Comparison of ENCODE assay signal across 15 cellular contexts in genomic region chr11:65373839-65374580, GRCh38. TPM values are rescaled to one million over a fixed set of nuclear protein-coding genes. Genes with fewer than 3 reads are reported as not detected.
A peak's percentile ranks its signal among the peaks of the same experiment; 100 is the strongest.
DNase-seq lines count a peak whose midpoint lies in the region; ATAC-seq and TF ChIP-seq lines count a peak whose summit lies in the region.
"Had no signal": no experiment of that assay in that cellular context is flagged by ENCODE, and none has a peak within 500 bp of the region (broad histone marks: within the 10 kb centered on the region; RNA-seq: fewer than 3 reads in every experiment).

No MANE protein-coding gene starts in this region.

- in situ Hi-C loops in gastrocnemius medialis (cut with MboI; ENCODE audit: low sequenced_read_pairs in 4 of 4) = loop anchor here in 1 of 4 donors (5.0 kb wide), 1 partner anchor 138 kb away; no protein-coding TSS in a partner anchor

- peak overlapping the region; percentile 100; the same call in 1 of the 2 replicates for H3K27ac ChIP-seq in RWPE1
- no peak overlapping the region for H3K27ac ChIP-seq in endodermal cell (ENCODE audit: low read depth, low read length)
- H3K27ac ChIP-seq in gastrocnemius medialis = peak overlapping the region; percentile 88 to 94 (median 91)
- H3K27ac ChIP-seq in upper lobe of left lung = no peak overlapping the region
- H3K27ac ChIP-seq: C4-2B, PC-9 had no signal

- TF ChIP-seq CTCF in RWPE1 (conservative IDR thresholded peaks at IDR 0.05; ENCODE audit: low read depth) (no peak), endodermal cell (conservative IDR thresholded peaks at IDR 0.05) (no peak), gastrocnemius medialis (IDR thresholded peaks at IDR 0.05 in 4 of 5, conservative IDR thresholded peaks at IDR 0.05 in 1 of 5) (no peak), upper lobe of left lung (IDR thresholded peaks at IDR 0.05) (no peak)

- ATAC-seq in gastrocnemius medialis (peak; percentile 22 to 23), GM21619 (IDR thresholded peaks at IDR 0.05; ENCODE audit: unreplicated experiment) (no peak), upper lobe of left lung (ENCODE audit: low FRiP score in 2 of 2) (no peak)
- ATAC-seq: Right ventricle myocardium inferior had no signal

- H3K4me3 ChIP-seq in endodermal cell (ENCODE audit: low read length) = no peak overlapping the region
- no peak overlapping the region for H3K4me3 ChIP-seq in gastrocnemius medialis
- H3K4me3 ChIP-seq in upper lobe of left lung = no peak overlapping the region
- H3K4me3 ChIP-seq: PC-9 had no signal

- H3K4me1 ChIP-seq in endodermal cell (ENCODE audit: control insufficient read depth, insufficient read depth, low read length) (peaks cover 4% of the 10 kb centered on the region), gastrocnemius medialis (peaks cover 48 to 51% of the 10 kb centered on the region in 2 donors), upper lobe of left lung (peaks cover 4 to 32% (median 10%) of the 10 kb centered on the region in 4 donors)

- TF ChIP-seq EP300 in upper lobe of left lung (IDR thresholded peaks at IDR 0.05) = no peak

- peak overlapping the region; percentile 17 for H3K27ac Mint-ChIP-seq in activated naive CD4-positive, alpha-beta T cell treated with anti-CD3 and anti-CD28 coated beads, Interleukin-2, amount 50 U/mL, for 24 hours
- no peak overlapping the region for H3K27ac Mint-ChIP-seq in endodermal cell

- 92 to 93% methylated on average over 10 to 14 of the region's 14 CpGs for WGBS in endodermal cell (ENCODE audit: insufficient coverage in 1 of 2, insufficient read length in 1 of 2), 2 experiments
- 87 to 88% methylated on average over 13 to 14 of the region's 14 CpGs for WGBS in upper lobe of left lung, 2 donors

- intact Hi-C loops in gastrocnemius medialis (cut with DNase I; ENCODE audit: low total_unique reads) = no loop called here

- CTCF ChIA-PET in RWPE1 (lab: Yijun Ruan, JAX) = interaction anchor here (0.6 kb wide), 1 partner anchor 17 kb away, joined by 3 read pairs; no protein-coding TSS in a partner anchor

- H3K36me3 Mint-ChIP-seq in activated naive CD4-positive, alpha-beta T cell treated with anti-CD3 and anti-CD28 coated beads, Interleukin-2, amount 50 U/mL, for 24 hours = no peaks in the 10 kb centered on the region
- no peaks in the 10 kb centered on the region for H3K36me3 Mint-ChIP-seq in endodermal cell (ENCODE audit: low read depth)

- POLR2A ChIA-PET in RWPE1 (lab: Yijun Ruan, JAX; ENCODE audit: low non-redundant PET) = no interaction called here

- H3K9me3 ChIP-seq in endodermal cell (ENCODE audit: control insufficient read depth, low read length) (no peaks in the 10 kb centered on the region), gastrocnemius medialis (no peaks in the 10 kb centered on the region), upper lobe of left lung (no peaks in the 10 kb centered on the region)

- no peak overlapping the region for H3K9ac ChIP-seq in endodermal cell (ENCODE audit: extremely low read depth, low read length, poor library complexity, severe bottlenecking)

- H3K27me3 ChIP-seq in endodermal cell (ENCODE audit: control insufficient read depth, insufficient read depth, low read length, poor library complexity, severe bottlenecking) (no peaks in the 10 kb centered on the region), gastrocnemius medialis (no peaks in the 10 kb centered on the region), upper lobe of left lung (no peaks in the 10 kb centered on the region)

- no peaks in the 10 kb centered on the region for H3K9me3 Mint-ChIP-seq in activated naive CD4-positive, alpha-beta T cell treated with anti-CD3 and anti-CD28 coated beads, Interleukin-2, amount 50 U/mL, for 24 hours
- no peaks in the 10 kb centered on the region for H3K9me3 Mint-ChIP-seq in endodermal cell

- no peak for DNase-seq in activated naive CD4-positive, alpha-beta T cell (lab: John Stamatoyannopoulos, UW)
- no peak for DNase-seq in RWPE1 (ENCODE audit: low spot score)
- DNase-seq in endodermal cell = peak; percentile 39
- peak in 1 of 2 donors; percentile 67 for DNase-seq in gastrocnemius medialis
- no peak for DNase-seq in activated CD4-positive, alpha-beta T cell treated with anti-CD3 and anti-CD28 coated beads, Interleukin-2, amount 50 U/mL, for 4 hours
- no peak for DNase-seq in upper lobe of left lung
- DNase-seq: H7, NCI-H187 treated with DMSO at 0.1 percent for 48 hours, NCI-H446, NCI-H774, PC-9 had no signal

- no peaks in the 10 kb centered on the region for H3K4me1 Mint-ChIP-seq in activated naive CD4-positive, alpha-beta T cell treated with anti-CD3 and anti-CD28 coated beads, Interleukin-2, amount 50 U/mL, for 24 hours
- H3K4me1 Mint-ChIP-seq in endodermal cell = peaks cover 6% of the 10 kb centered on the region

- H3K36me3 ChIP-seq in endodermal cell (ENCODE audit: control insufficient read depth, insufficient read depth, low read length) = no peaks in the 10 kb centered on the region
- H3K36me3 ChIP-seq in gastrocnemius medialis = no peaks in the 10 kb centered on the region
- H3K36me3 ChIP-seq in upper lobe of left lung = no peaks in the 10 kb centered on the region

- TF ChIP-seq POLR2A in gastrocnemius medialis (IDR thresholded peaks at IDR 0.05) (no peak), upper lobe of left lung (IDR thresholded peaks at IDR 0.05) (no peak)

- no peak overlapping the region for H3K4me3 Mint-ChIP-seq in activated naive CD4-positive, alpha-beta T cell treated with anti-CD3 and anti-CD28 coated beads, Interleukin-2, amount 50 U/mL, for 24 hours
- no peak overlapping the region for H3K4me3 Mint-ChIP-seq in endodermal cell

- H3K27me3 Mint-ChIP-seq in activated naive CD4-positive, alpha-beta T cell treated with anti-CD3 and anti-CD28 coated beads, Interleukin-2, amount 50 U/mL, for 24 hours = no peaks in the 10 kb centered on the region
- no peaks in the 10 kb centered on the region for H3K27me3 Mint-ChIP-seq in endodermal cell (ENCODE audit: insufficient read depth)

RNA-seq across cellular contexts. Expression of gene SLC25A45, which starts 8.4 kb away (rescaled TPM):
- total RNA-seq in endodermal cell (1 to 10 TPM; 3.0 to 6.3 TPM), gastrocnemius medialis (10 to 100 TPM in 1 of 4 donors, 1 to 10 TPM in 3; 2.6 to 12.4 (median 5.6) TPM), upper lobe of left lung (10 to 100 TPM in 4 of 6 donors, 1 to 10 TPM in 2; 5.5 to 40.8 (median 19.4) TPM)
- 0.71 TPM for polyA plus RNA-seq in endodermal cell (2013, experiment 1 of 2)
- 0.50 TPM for polyA plus RNA-seq in endodermal cell (2013, experiment 2 of 2)

RNA-seq across cellular contexts. Expression of gene FRMD8, which starts 12.4 kb away (rescaled TPM):
- 10 to 100 TPM; 27.4 to 29.6 TPM for total RNA-seq in endodermal cell
- 10.8 TPM for polyA plus RNA-seq in endodermal cell (2013, experiment 1 of 2)
- polyA plus RNA-seq in endodermal cell (2013, experiment 2 of 2) = 11.9 TPM
- 10 to 100 TPM; 11.5 to 51.7 (median 20.1) TPM for total RNA-seq in gastrocnemius medialis
- total RNA-seq in upper lobe of left lung = 10 to 100 TPM; 31.4 to 77.5 (median 45.8) TPM

RNA-seq across cellular contexts. Expression of gene TIGD3, which starts 19.5 kb away (rescaled TPM):
- total RNA-seq in endodermal cell (1 to 10 TPM in 1 of 2 donors, under 1 TPM in 1; 0.99 to 1.0 TPM), gastrocnemius medialis (under 1 TPM; 0.16 to 0.71 (median 0.48) TPM), upper lobe of left lung (under 1 TPM in 4 of 6 donors, not detected in 2; 0.15 to 0.51 (median 0.35) TPM)
- polyA plus RNA-seq in endodermal cell (2013, experiment 1 of 2) = 2.1 TPM
- 1.7 TPM for polyA plus RNA-seq in endodermal cell (2013, experiment 2 of 2)

RNA-seq across cellular contexts. Expression of gene DPF2, which starts 40.4 kb away (rescaled TPM):
- total RNA-seq in endodermal cell = 10 to 100 TPM; 75.8 to 80.9 TPM
- polyA plus RNA-seq in endodermal cell (2013, experiment 1 of 2) = 87.4 TPM
- polyA plus RNA-seq in endodermal cell (2013, experiment 2 of 2) = 76.9 TPM
- 10 to 100 TPM; 22.4 to 46.4 (median 36.1) TPM for total RNA-seq in gastrocnemius medialis
- 10 to 100 TPM; 32.1 to 68.1 (median 54.7) TPM for total RNA-seq in upper lobe of left lung

RNA-seq across cellular contexts. Expression of gene NEAT1, which starts 48.6 kb away (rescaled TPM):
- total RNA-seq in endodermal cell (10 to 100 TPM; 61.3 to 85.2 TPM), gastrocnemius medialis (100 to 1,000 TPM in 1 of 4 donors, 10 to 100 TPM in 3; 24.1 to 472 (median 32.8) TPM), upper lobe of left lung (1,000 to 10,000 TPM in 3 of 6 donors, 100 to 1,000 TPM in 3; 245 to 3,084 (median 1,019) TPM)
- 21.0 TPM for polyA plus RNA-seq in endodermal cell (2013, experiment 1 of 2)
- polyA plus RNA-seq in endodermal cell (2013, experiment 2 of 2) = 14.2 TPM

Comparison
In these comparisons a context has a peak if more than half of its experiments do, and no peak if none do; other contexts are left out.
1. H3K27ac ChIP-seq: peak in RWPE1 (single experiment) and gastrocnemius medialis (4 of 4); none in endodermal cell (single experiment) and upper lobe of left lung (0 of 4).
2. ATAC-seq: peak in gastrocnemius medialis (2 of 2); none in GM21619 (single experiment) and upper lobe of left lung (0 of 2).